In the genomic region with DNA sequence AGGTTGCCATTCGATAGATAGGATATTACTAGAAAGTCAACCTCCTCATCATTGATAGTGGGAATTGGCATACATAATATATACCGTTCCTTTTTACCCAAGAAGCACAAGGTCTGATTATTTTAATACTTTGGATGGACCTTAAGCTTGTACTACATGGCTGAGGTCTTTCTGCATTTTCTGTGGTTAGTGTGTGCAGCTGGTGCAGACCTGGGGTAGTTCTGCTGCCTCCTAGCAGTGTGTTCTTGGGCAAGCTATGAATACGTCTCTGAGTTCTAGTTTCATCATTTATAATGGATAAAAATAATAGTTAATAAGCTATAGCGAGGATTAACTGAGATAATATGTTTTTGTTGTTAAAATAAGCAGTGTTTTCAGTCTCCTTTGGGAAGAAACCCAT, we compare ENCODE assay signal across 11 cellular contexts. TPM values are rescaled to one million over a fixed set of nuclear protein-coding genes. Genes with fewer than 3 reads are reported as not detected.
DNase-seq lines count a peak whose midpoint lies in the region; ATAC-seq, FAIRE-seq and TF ChIP-seq lines count a peak whose summit lies in the region.
"Had no signal": no experiment of that assay in that cellular context is flagged by ENCODE, and none has a peak within 500 bp of the region (broad histone marks: within the 10 kb centered on the region; RNA-seq: fewer than 3 reads in every experiment).

No MANE protein-coding gene starts in this region.

- peaks cover 70% of the 10 kb centered on the region for H3K79me2 ChIP-seq in DND-41 (ENCODE audit: insufficient read depth, low read length)
- H3K79me2 ChIP-seq in MM.1S (ENCODE audit: low read length) = peaks cover 63% of the 10 kb centered on the region
- H3K79me2 ChIP-seq in GM12878 (ENCODE audit: control insufficient read depth, insufficient read depth, low read length) = peaks cover 55% of the 10 kb centered on the region

- intact Hi-C loops in GM12878 (cut with micrococcal nuclease; ENCODE audit: unreplicated experiment) = loop anchor here (5.0 to 10.0 kb wide), 3 partner anchors 211 to 681 kb away; partner anchors contain the start of genes NAP1L1 and OSBPL8

- SMC1A ChIA-PET in GM12878 (lab: Charles Lee; ENCODE audit: uncharacterized antibody, unreplicated experiment) = interaction anchor here (0.7 to 7.0 kb wide), 4 partner anchors 8 to 49 kb away, joined by 3 to 63 read pairs (median 8); no protein-coding TSS in a partner anchor

- H3K9me3 ChIP-seq in DND-41 (ENCODE audit: insufficient read depth, low read length, severe bottlenecking) (no peaks in the 10 kb centered on the region), MM.1S (replicated peaks; ENCODE audit: insufficient read depth, low read length) (no peaks in the 10 kb centered on the region), GM12878 (replicated peaks; ENCODE audit: control insufficient read depth, insufficient read depth, low read length) (no peaks in the 10 kb centered on the region), neutrophil (no peaks in the 10 kb centered on the region)

- RAD21 ChIA-PET in GM12878 (lab: Charles Lee; ENCODE audit: unreplicated experiment) = interaction anchor here (0.8 to 1.3 kb wide), 3 partner anchors 11 to 294 kb away, joined by 3 to 10 read pairs (median 3); no protein-coding TSS in a partner anchor

- H3K4me2 ChIP-seq in DND-41 (ENCODE audit: insufficient read depth, low read length) (peak overlapping the region; percentile 93; the same call in 1 of the 2 replicates), MM.1S (ENCODE audit: low read depth, low read length) (0 out of 2 replicates have a peak overlapping the region, but pooled peaks have one; percentile 89), GM12878 (ENCODE audit: control insufficient read depth, insufficient read depth) (peak overlapping the region; percentile 91)

- DNase-seq in DND-41 (no peak), MM.1S (no peak), GM12878 (ENCODE audit: low read depth, low spot score) (no peak), DMS114 treated with DMSO at 0.1 percent for 48 hours (lab: John Stamatoyannopoulos, UW; ENCODE audit: unreplicated experiment) (no peak), NCI-H82 (lab: John Stamatoyannopoulos, UW) (no peak)
- DNase-seq: kidney glomerular epithelial cell, NCI-H526 treated with DMSO at 0.1 percent for 48 hours had no signal

- CTCF ChIA-PET in GM12878 (lab: Yijun Ruan, JAX) = interaction anchor here (0.8 to 2.0 kb wide), 2 partner anchors 25 to 28 kb away, joined by 3 to 16 read pairs; no protein-coding TSS in a partner anchor

- ATAC-seq in DND-41 (ENCODE audit: insufficient read depth, low read depth) (no peak), GM12878 (no peak), GM19452 (IDR thresholded peaks at IDR 0.05; ENCODE audit: unreplicated experiment) (no peak)
- ATAC-seq: sciatic nerve had no signal

- TF ChIP-seq RAD21 in GM12878 (IDR thresholded peaks at IDR 0.05; ENCODE audit: insufficient read depth, low read depth, low read length) = no peak

- H3K27ac ChIP-seq in DND-41 (ENCODE audit: low read length) (no peak overlapping the region), MM.1S (ENCODE audit: low read length) (no peak overlapping the region), GM12878 (ENCODE audit: control insufficient read depth, insufficient read depth) (no peak overlapping the region), neutrophil (peak overlapping the region; percentile 98)

- POLR2A ChIA-PET in GM12878 (lab: Charles Lee) = interaction anchor here (1.3 to 1.8 kb wide), 2 partner anchors 10 to 12 kb away, joined by 3 to 6 read pairs; no protein-coding TSS in a partner anchor

- TF ChIP-seq POLR2A in GM12878 (IDR thresholded peaks at IDR 0.05; ENCODE audit: low read depth, low read length) = no peak

- H2AFZ ChIP-seq in DND-41 (ENCODE audit: low read depth, low read length) (no peak overlapping the region), MM.1S (ENCODE audit: low read length) (no peak overlapping the region), GM12878 (ENCODE audit: control insufficient read depth, low read depth, low read length) (no peak overlapping the region)

- no peaks in the 10 kb centered on the region for H3K9me2 ChIP-seq in MM.1S (replicated peaks; ENCODE audit: insufficient read depth, low read length)

- in situ Hi-C loops in GM12878 (cut with MboI) = no loop called here

- no peak for TF ChIP-seq CTCF in DND-41 (IDR thresholded peaks at IDR 0.05; ENCODE audit: borderline replicate concordance, extremely low read depth, low read length, poor library complexity, severe bottlenecking)
- TF ChIP-seq CTCF in MM.1S (IDR thresholded peaks at IDR 0.05; ENCODE audit: low read length) = no peak
- no peak for TF ChIP-seq CTCF in GM12878 (IDR thresholded peaks at IDR 0.05 in 2 of 3, conservative IDR thresholded peaks at IDR 0.05 in 1 of 3; ENCODE audit: control insufficient read depth in 2 of 3, extremely low read depth in 1 of 3, insufficient read depth in 1 of 3, low read depth in 3 of 3, low read length in 3 of 3)
- TF ChIP-seq CTCF in neutrophil (IDR thresholded peaks at IDR 0.05) = no peak

- TF ChIP-seq EP300 in GM12878 (IDR thresholded peaks at IDR 0.05; ENCODE audit: borderline replicate concordance in 1 of 2, control insufficient read depth in 1 of 2, low read depth in 2 of 2, low read length in 2 of 2) = no peak

- no TSS peak for BruUV-seq in GM12878 (replicated peaks; lab: Mats Ljungman, UMichigan)

- no peaks in the 10 kb centered on the region for H3K36me3 ChIP-seq in DND-41 (ENCODE audit: insufficient read depth, low read length)
- no peaks in the 10 kb centered on the region for H3K36me3 ChIP-seq in MM.1S (replicated peaks; ENCODE audit: insufficient read depth, low read length)
- no peaks in the 10 kb centered on the region; a peak in 1 of 4 replicates for H3K36me3 ChIP-seq in GM12878 (ENCODE audit: control insufficient read depth in 2 of 2, insufficient read depth in 2 of 2, low read length in 1 of 2)
- no peaks in the 10 kb centered on the region for H3K36me3 ChIP-seq in neutrophil

- FAIRE-seq in GM12878 (lab: Jason Lieb, UNC) = no peak
- FAIRE-seq: endometrium had no signal

- H3K27me3 ChIP-seq in DND-41 (ENCODE audit: insufficient read depth, low read length, poor library complexity) = no peaks in the 10 kb centered on the region
- no peaks in the 10 kb centered on the region for H3K27me3 ChIP-seq in MM.1S (replicated peaks; ENCODE audit: insufficient read depth, low read length)
- H3K27me3 ChIP-seq in GM12878 (replicated peaks in 1 of 2; ENCODE audit: control insufficient read depth in 2 of 2, insufficient read depth in 2 of 2, low read length in 1 of 2) = no peaks in the 10 kb centered on the region
- no peaks in the 10 kb centered on the region for H3K27me3 ChIP-seq in neutrophil

- H3K4me3 ChIP-seq in DND-41 (ENCODE audit: low read depth in 1 of 2, low read length in 2 of 2) (peak overlapping the region in 1 of 2 experiments; percentile 97; a peak in 1 of 4 replicates), MM.1S (ENCODE audit: low read length) (no peak overlapping the region), GM12878 (peak overlapping the region; percentile 85; the same call in 1 of the 2 replicates), neutrophil (ENCODE audit: low read depth in 1 of 2, low read length in 1 of 2) (peak overlapping the region in 1 of 2 experiments; percentile 95)

- H3F3A ChIP-seq in MM.1S (ENCODE audit: insufficient read depth, low read length) = peaks cover 16% of the 10 kb centered on the region; the same call in 1 of the 2 replicates

- WGBS in GM12878 (ENCODE audit: insufficient coverage, insufficient replicate concordance, low lambda C conversion rate, missing lambda C conversion rate) = 93% methylated on average over 4 of the region's 4 CpGs

- H4K20me1 ChIP-seq in DND-41 (ENCODE audit: insufficient read depth, low read length) (peaks cover 6% of the 10 kb centered on the region; the same call in 1 of the 2 replicates), MM.1S (ENCODE audit: insufficient read depth, low read length) (peaks cover 2% of the 10 kb centered on the region; the same call in 1 of the 2 replicates), GM12878 (ENCODE audit: control insufficient read depth, insufficient read depth) (no peaks in the 10 kb centered on the region; the same call in 1 of the 2 replicates)

- H3K9ac ChIP-seq in DND-41 (ENCODE audit: low read depth, low read length) = no peak overlapping the region
- no peak overlapping the region for H3K9ac ChIP-seq in MM.1S (ENCODE audit: low read length)
- H3K9ac ChIP-seq in GM12878 (ENCODE audit: control insufficient read depth, insufficient read depth, low read length) = no peak overlapping the region

- H3K4me1 ChIP-seq in DND-41 (ENCODE audit: insufficient read depth, low read length) (peaks cover 28% of the 10 kb centered on the region), MM.1S (ENCODE audit: low read length) (peaks cover 8% of the 10 kb centered on the region), GM12878 (ENCODE audit: control insufficient read depth, insufficient read depth, low read length) (peaks cover 8% of the 10 kb centered on the region), neutrophil (ENCODE audit: control insufficient read depth in 1 of 2, insufficient read depth in 1 of 2, low read depth in 1 of 2, low read length in 1 of 2) (peaks cover 82 to 83% of the 10 kb centered on the region in 2 experiments)

TF ChIP-seq in GM12878, 131 proteins besides CTCF, POLR2A, EP300 and RAD21 (continues in another document):
- TF ChIP-seq SUZ12 (IDR thresholded peaks at IDR 0.05; ENCODE audit: unreplicated experiment) (no peak), RUNX3 (IDR thresholded peaks at IDR 0.05; ENCODE audit: low read length) (peak; percentile 38; the same call in 1 of the 2 replicates)

RNA-seq across cellular contexts. Expression of gene ZDHHC17, which starts 2.2 kb away (rescaled TPM):
- total RNA-seq in GM12878 (2013; cell fraction: nucleolus; rRNA removed) = 142 and 151 TPM in 2 replicates
- total RNA-seq in GM12878 (2014; rRNA removed) (27.7 and 29.7 TPM in 2 replicates), GM12878 (2014; rRNA removed; fragmentation: Illumina TruSeq; extraction: Trizol) (26.7 and 30.7 TPM in 2 replicates), GM12878 (2021) (19.0 and 19.2 TPM in 2 replicates)
- 9.1 TPM for polyA plus RNA-seq in GM12878 (2011; ENCODE audit: low read depth)
- polyA plus RNA-seq in GM12878 (2011; rRNA removed) (50.0 and 67.2 TPM in 2 replicates), GM12878 (2014; fragmentation: Illumina TruSeq; extraction: Trizol) (19.4 and 26.8 TPM in 2 replicates), GM12878 (2014; fragmentation: Nextera tagmentation; extraction: Ambion mirVana) (1 to 10 TPM; 4.3 to 4.9 TPM), GM12878 (2014; rRNA removed) (18.7 and 21.8 TPM in 2 replicates), GM12878 (2016; fragmentation: Nextera tagmentation; extraction: Ambion mirVana) (10 to 100 TPM; 12.0 to 13.1 TPM)
- polyA plus RNA-seq in GM12878 (2011; cell fraction: cytosol; rRNA removed) = 17.4 and 21.8 TPM in 2 replicates
- polyA plus RNA-seq in GM12878 (2011; cell fraction: nucleus; rRNA removed) = 93.8 and 118 TPM in 2 replicates
- 13.8 TPM in 2 replicates for polyA plus RNA-seq in GM12878 (2012)
- polyA minus RNA-seq in GM12878 (2011; rRNA and poly(A)+ RNA removed) = 107 and 169 TPM in 2 replicates
- 20.6 and 22.5 TPM in 2 replicates for polyA minus RNA-seq in GM12878 (2011; cell fraction: cytosol; rRNA and poly(A)+ RNA removed)
- 86.8 and 118 TPM in 2 replicates for polyA minus RNA-seq in GM12878 (2011; cell fraction: nucleus; rRNA and poly(A)+ RNA removed)
